In genomic region chr20:50015993-50016770, GRCh38 we compare ENCODE assay signal across 1 cellular context.
A peak's percentile ranks its signal among the peaks of the same experiment; 100 is the strongest.
TF ChIP-seq lines count a peak whose summit lies in the region.

No MANE protein-coding gene starts in this region.

TF ChIP-seq in K562, 482 proteins besides CTCF, POLR2A, EP300 and RAD21 (continued from another document):
- TF ChIP-seq ZMIZ1 (IDR thresholded peaks at IDR 0.05; ENCODE audit: low read depth in 2 of 2, low read length in 2 of 2) (no peak), MAX (CRISPR knock-in tag; IDR thresholded peaks at IDR 0.05) (no peak), RCOR1 (IDR thresholded peaks at IDR 0.05; ENCODE audit: borderline replicate concordance in 1 of 2, low read depth in 2 of 2, low read length in 2 of 2) (0 out of 4 replicates have a peak, but pooled peaks of 1 of the 2 experiments have one; percentile 8), BCL6 (CRISPR knock-in tag; IDR thresholded peaks at IDR 0.05) (no peak), TOE1 (IDR thresholded peaks at IDR 0.05; ENCODE audit: borderline replicate concordance) (no peak), TOE1 (CRISPR knock-in tag; IDR thresholded peaks at IDR 0.05; ENCODE audit: borderline replicate concordance, low read depth) (no peak), CC2D1A (IDR thresholded peaks at IDR 0.05) (no peak), POLR2AphosphoS2 (IDR thresholded peaks at IDR 0.05; ENCODE audit: low read length) (no peak), SMARCC2 (IDR thresholded peaks at IDR 0.05; ENCODE audit: low read depth) (no peak)
